ENCODE assay signal across 9 cellular contexts in the genomic region with DNA sequence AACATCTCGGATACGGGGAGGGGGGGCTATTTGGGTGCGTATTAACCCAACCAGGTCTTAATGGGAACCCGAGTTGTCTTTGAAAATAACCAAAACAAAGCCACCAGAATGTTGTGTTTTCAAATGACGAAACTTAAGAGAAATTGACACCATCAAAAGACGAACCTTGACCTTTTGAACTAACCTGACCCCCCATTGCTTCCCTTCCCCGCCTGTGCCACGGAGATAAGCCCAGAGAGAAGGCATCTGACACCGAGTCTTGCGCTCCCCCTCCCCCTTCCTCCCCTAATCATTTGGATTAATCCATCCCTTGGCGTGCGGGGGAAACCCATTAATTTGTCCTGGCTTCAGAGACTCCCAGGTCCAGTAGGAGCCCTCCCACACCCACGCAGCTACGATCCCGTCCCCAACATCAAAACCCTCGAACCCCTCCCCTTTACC. TPM values are rescaled to one million over a fixed set of nuclear protein-coding genes. Genes with fewer than 3 reads are reported as not detected.
DNase-seq lines count a peak whose midpoint lies in the region; TF ChIP-seq lines count a peak whose summit lies in the region.
"Had no signal": no experiment of that assay in that cellular context is flagged by ENCODE, and none has a peak within 500 bp of the region (broad histone marks: within the 10 kb centered on the region; RNA-seq: fewer than 3 reads in every experiment).

No MANE protein-coding gene starts in this region.

- peaks cover under 1% of the 10 kb centered on the region for H3K27me3 ChIP-seq in WERI-Rb-1 (ENCODE audit: insufficient read depth, low read depth, severe bottlenecking)
- no peaks in the 10 kb centered on the region for H3K27me3 ChIP-seq in subcutaneous abdominal adipose tissue (ENCODE audit: control insufficient read depth in 5 of 5, insufficient read depth in 4 of 5, low read length in 5 of 5)

- DNase-seq in activated CD4-positive, alpha-beta T cell treated with anti-CD3 and anti-CD28 coated beads, Interleukin-2, amount 10 ng/mL, durations not matched to agents 7 days and 5 days: no peak
- no peak for DNase-seq in activated CD4-positive, alpha-beta T cell treated with anti-CD3 and anti-CD28 coated beads for 48 hours
- peak; percentile 60 for DNase-seq in WERI-Rb-1
- DNase-seq in effector CD8-positive, alpha-beta T cell (lab: John Stamatoyannopoulos, UW): no peak
- DNase-seq in dedifferentiated amniotic fluid mesenchymal stem cell (ENCODE audit: extremely low spot score): no peak
- no peak for DNase-seq in dermis blood vessel endothelial cell

- H3K4me1 Mint-ChIP-seq in activated CD4-positive, alpha-beta T cell treated with anti-CD3 and anti-CD28 coated beads, Interleukin-2, amount 10 ng/mL, durations not matched to agents 7 days and 5 days: peaks cover 39% of the 10 kb centered on the region

- peak overlapping the region; percentile 61 for H3K27ac Mint-ChIP-seq in activated CD4-positive, alpha-beta T cell treated with anti-CD3 and anti-CD28 coated beads, Interleukin-2, amount 10 ng/mL, durations not matched to agents 7 days and 5 days

- CTCF ChIA-PET in activated CD4-positive, alpha-beta T cell treated with anti-CD3 and anti-CD28 coated beads, Interleukin-2, amount 10 ng/mL, durations not matched to agents 7 days and 5 days (lab: Charles Lee): interaction anchor here (1.0 kb wide), 1 partner anchor 14 kb away, joined by 3 read pairs; no protein-coding TSS in a partner anchor

- no peaks in the 10 kb centered on the region for H3K9me3 Mint-ChIP-seq in activated CD4-positive, alpha-beta T cell treated with anti-CD3 and anti-CD28 coated beads, Interleukin-2, amount 10 ng/mL, durations not matched to agents 7 days and 5 days

- peaks cover 2 to 57% (median 52%) of the 10 kb centered on the region in 5 donors for H3K4me1 ChIP-seq in subcutaneous abdominal adipose tissue (ENCODE audit: control insufficient read depth in 5 of 5, insufficient read depth in 5 of 5, low read length in 5 of 5)

- H3K27ac ChIP-seq in WERI-Rb-1: peak overlapping the region; percentile 70
- no peak overlapping the region for H3K27ac ChIP-seq in subcutaneous abdominal adipose tissue (ENCODE audit: low read depth, low read length)

- H3K4me3 Mint-ChIP-seq in activated CD4-positive, alpha-beta T cell treated with anti-CD3 and anti-CD28 coated beads, Interleukin-2, amount 10 ng/mL, durations not matched to agents 7 days and 5 days: peak overlapping the region; percentile 62

- H3K36me3 ChIP-seq in WERI-Rb-1: no peaks in the 10 kb centered on the region
- H3K36me3 ChIP-seq in subcutaneous abdominal adipose tissue (ENCODE audit: control insufficient read depth in 5 of 5, insufficient read depth in 5 of 5, low read length in 5 of 5): no peaks in the 10 kb centered on the region

- POLR2A ChIA-PET in activated CD4-positive, alpha-beta T cell treated with anti-CD3 and anti-CD28 coated beads, Interleukin-2, amount 10 ng/mL, durations not matched to agents 7 days and 5 days (lab: Charles Lee): no interaction called here

- H3K4me3 ChIP-seq in WERI-Rb-1 (ENCODE audit: low read depth, low read length) (peak overlapping the region; percentile 79), iPS-11a (ENCODE audit: low read depth, low read length) (peak overlapping the region; percentile 63), subcutaneous abdominal adipose tissue (ENCODE audit: low read depth in 1 of 5, low read length in 5 of 5) (peak overlapping the region; percentile 65 to 75 (median 71))

- peaks cover 3% of the 10 kb centered on the region for H3K36me3 Mint-ChIP-seq in activated CD4-positive, alpha-beta T cell treated with anti-CD3 and anti-CD28 coated beads, Interleukin-2, amount 10 ng/mL, durations not matched to agents 7 days and 5 days (ENCODE audit: low read depth)

- TF ChIP-seq CTCF in WERI-Rb-1 (IDR thresholded peaks at IDR 0.05; ENCODE audit: low read depth, low read length): no peak

- H3K9me3 ChIP-seq in WERI-Rb-1 (ENCODE audit: severe bottlenecking) (no peaks in the 10 kb centered on the region), subcutaneous abdominal adipose tissue (ENCODE audit: control insufficient read depth in 5 of 5, low read length in 5 of 5) (no peaks in the 10 kb centered on the region)

- no peak overlapping the region for H3K9ac ChIP-seq in subcutaneous abdominal adipose tissue (ENCODE audit: low read length in 5 of 5)

- H3K27me3 Mint-ChIP-seq in activated CD4-positive, alpha-beta T cell treated with anti-CD3 and anti-CD28 coated beads, Interleukin-2, amount 10 ng/mL, durations not matched to agents 7 days and 5 days: peaks cover 45% of the 10 kb centered on the region

RNA-seq across cellular contexts. Expression of gene GCAT, which starts 4.5 kb away (rescaled TPM):
- total RNA-seq in activated CD4-positive, alpha-beta T cell treated with anti-CD3 and anti-CD28 coated beads, Interleukin-2, amount 10 ng/mL, durations not matched to agents 7 days and 5 days: 10 to 100 TPM; 10.4 to 12.0 TPM
- 24.5 and 37.6 TPM in 2 replicates for total RNA-seq in dermis blood vessel endothelial cell

RNA-seq across cellular contexts. Expression of gene GALR3, which starts 20.0 kb away (rescaled TPM):
- not detected for total RNA-seq in activated CD4-positive, alpha-beta T cell treated with anti-CD3 and anti-CD28 coated beads, Interleukin-2, amount 10 ng/mL, durations not matched to agents 7 days and 5 days
- total RNA-seq in dermis blood vessel endothelial cell: 0.14 TPM in 1 of 2 replicates, not detected in the other
- total RNA-seq: T-helper 2 cell treated with Interferon-gamma antibody and Interleukin-4, amounts not matched to agents 100 ng/mL and 5 ng/mL, for 36 hours had no signal

RNA-seq across cellular contexts. Expression of gene ANKRD54, which starts 40.9 kb away (rescaled TPM):
- total RNA-seq in activated CD4-positive, alpha-beta T cell treated with anti-CD3 and anti-CD28 coated beads, Interleukin-2, amount 10 ng/mL, durations not matched to agents 7 days and 5 days: 10 to 100 TPM; 26.7 to 27.4 TPM
- total RNA-seq in dermis blood vessel endothelial cell: 43.6 and 44.3 TPM in 2 replicates

RNA-seq across cellular contexts. Expression of gene EIF3L, which starts 46.0 kb away (rescaled TPM):
- total RNA-seq in activated CD4-positive, alpha-beta T cell treated with anti-CD3 and anti-CD28 coated beads, Interleukin-2, amount 10 ng/mL, durations not matched to agents 7 days and 5 days: 100 to 1,000 TPM; 444 to 449 TPM
- total RNA-seq in dermis blood vessel endothelial cell: 358 and 454 TPM in 2 replicates
